Comparison of ENCODE assay signal across 8 cellular contexts in the genomic region with DNA sequence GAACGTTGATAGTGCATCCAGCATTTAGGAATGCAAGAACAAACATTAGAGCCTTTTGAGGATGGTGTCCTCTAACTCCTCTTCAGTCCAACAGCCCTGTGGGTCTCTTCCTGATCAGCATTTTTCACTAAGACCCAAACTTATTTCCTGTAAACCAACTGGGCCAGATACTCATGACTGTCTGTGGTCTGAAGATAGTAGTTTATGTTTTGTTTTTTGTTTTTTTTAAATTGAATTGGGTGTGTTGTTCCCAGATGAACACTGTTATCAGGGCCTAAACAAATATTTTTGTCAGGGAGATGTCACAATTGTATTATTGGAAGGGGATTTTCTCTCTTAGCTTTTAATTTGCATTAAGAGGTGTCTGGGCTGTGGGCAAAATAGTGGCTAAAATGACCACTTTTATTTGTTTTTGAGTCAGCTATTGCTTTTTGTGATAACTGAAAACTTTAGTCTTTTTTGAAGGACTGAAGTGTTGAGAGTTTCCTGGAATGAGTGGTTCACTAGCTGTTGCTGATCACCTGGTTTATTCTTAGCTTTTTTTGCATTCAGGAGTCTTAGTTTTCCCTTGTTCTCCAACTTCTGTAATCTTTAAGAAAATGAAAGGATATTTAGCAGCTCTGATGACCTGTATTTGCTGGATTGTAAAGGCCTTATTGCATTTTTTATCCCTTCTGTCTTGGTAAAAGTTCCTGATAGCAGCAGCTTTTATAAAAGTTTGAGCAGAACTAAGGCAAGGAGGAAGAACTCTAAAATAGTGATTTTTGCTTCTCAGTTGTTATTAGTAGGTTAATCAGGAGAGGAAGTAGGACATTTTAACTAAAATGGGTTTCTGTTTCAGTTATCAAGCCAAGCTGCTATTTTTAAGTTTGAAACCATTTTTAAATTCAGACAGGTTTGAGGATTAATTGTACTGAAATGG. TPM values are rescaled to one million over a fixed set of nuclear protein-coding genes. Genes with fewer than 3 reads are reported as not detected.
A peak's percentile ranks its signal among the peaks of the same experiment; 100 is the strongest.
DNase-seq lines count a peak whose midpoint lies in the region; ATAC-seq and TF ChIP-seq lines count a peak whose summit lies in the region.

No MANE protein-coding gene starts in this region.

- H3K27me3 ChIP-seq in ACC112 (ENCODE audit: insufficient read depth, low read length) (no peaks in the 10 kb centered on the region), colonic mucosa (no peaks in the 10 kb centered on the region), transverse colon (no peaks in the 10 kb centered on the region)

- H2AFZ ChIP-seq in ACC112 (ENCODE audit: low read length, unreplicated experiment), result peak overlapping the region; percentile 24

- DNase-seq in colonic mucosa (no peak), transverse colon (no peak), COLO829 (ENCODE audit: low spot score) (no peak), NCI-H1436 treated with DMSO at 0.1 percent for 48 hours (lab: John Stamatoyannopoulos, UW) (no peak), cortex of kidney (lab: John Stamatoyannopoulos, UW) (no peak)

- in situ Hi-C loops in transverse colon (cut with MboI; ENCODE audit: low pct_ligation_motif_present in 1 of 4, low pct_unique_long_range_greater_than_20kb in 1 of 4, low sequenced_read_pairs in 3 of 4), result loop anchor here in 2 of 4 donors (25.0 kb wide), 3 partner anchors 283 to 1008 kb away; a partner anchor contains a TSS

- H3K4me3 ChIP-seq in ACC112 (ENCODE audit: low read depth, low read length) (0 out of 2 replicates have a peak overlapping the region, but pooled peaks have one; percentile 21), colonic mucosa (no peak overlapping the region), transverse colon (no peak overlapping the region)

- ATAC-seq in GM19328 (IDR thresholded peaks at IDR 0.05; ENCODE audit: unreplicated experiment) (peak; percentile 49), HG03175 (IDR thresholded peaks at IDR 0.05; ENCODE audit: unreplicated experiment) (peak; percentile 63)

- peaks cover 73% of the 10 kb centered on the region for H3K79me2 ChIP-seq in ACC112 (ENCODE audit: control insufficient read depth, insufficient read depth, low read length, unreplicated experiment)

- H3K27ac ChIP-seq in ACC112 (ENCODE audit: low read depth, low read length), result no peak overlapping the region
- peak overlapping the region; percentile 45 for H3K27ac ChIP-seq in colonic mucosa
- H3K27ac ChIP-seq in transverse colon, result peak overlapping the region; percentile 32 to 58 (median 46)

- H3K4me1 ChIP-seq in ACC112 (ENCODE audit: control insufficient read depth, insufficient read depth, low read length, unreplicated experiment) (peaks cover 34% of the 10 kb centered on the region), colonic mucosa (peaks cover 6% of the 10 kb centered on the region), transverse colon (peaks cover 33 to 71% (median 44%) of the 10 kb centered on the region in 4 donors)

- intact Hi-C loops in colonic mucosa (cut with DNase I) (no loop called here), transverse colon (cut with DNase I; ENCODE audit: low total_unique reads) (no loop called here)

- no peak for TF ChIP-seq POLR2A in transverse colon (IDR thresholded peaks at IDR 0.05)

- TF ChIP-seq CTCF in colonic mucosa (IDR thresholded peaks at IDR 0.05), result no peak
- TF ChIP-seq CTCF in transverse colon (IDR thresholded peaks at IDR 0.05), result no peak

- no peaks in the 10 kb centered on the region for H3K9me3 ChIP-seq in colonic mucosa
- no peaks in the 10 kb centered on the region for H3K9me3 ChIP-seq in transverse colon

- H3K36me3 ChIP-seq in ACC112 (ENCODE audit: insufficient read depth, low read length), result no peaks in the 10 kb centered on the region
- H3K36me3 ChIP-seq in colonic mucosa, result no peaks in the 10 kb centered on the region
- no peaks in the 10 kb centered on the region for H3K36me3 ChIP-seq in transverse colon

- TF ChIP-seq EP300 in transverse colon (IDR thresholded peaks at IDR 0.05; ENCODE audit: low read depth), result no peak

- WGBS in transverse colon (ENCODE audit: low coverage in 1 of 2), 2 donors, result 44% methylated on average over 1 of the region's 1 CpG

- H3K9ac ChIP-seq in colonic mucosa (ENCODE audit: low read depth in 2 of 2, low read length in 2 of 2), result no peak overlapping the region

RNA-seq across cellular contexts. Expression of a gene that starts 5.5 kb away (rescaled TPM):
- total RNA-seq in colonic mucosa (100 to 1,000 TPM in 1 of 2 donors, 10 to 100 TPM in 1; 81.2 to 104 TPM), transverse colon (10 to 100 TPM; 39.2 to 95.3 (median 70.4) TPM)
